ENCODE assay signal across 8 cellular contexts in genomic region chr17:7888184-7888920, GRCh38. TPM values are rescaled to one million over a fixed set of nuclear protein-coding genes. Genes with fewer than 3 reads are reported as not detected.
A peak's percentile ranks its signal among the peaks of the same experiment; 100 is the strongest.
DNase-seq lines count a peak whose midpoint lies in the region; ATAC-seq and TF ChIP-seq lines count a peak whose summit lies in the region.

TSS of gene CHD3 (plus strand) at chr17:7888789. CDS start at chr17:7889001, 212 bp downstream.

- no peak for TF ChIP-seq CTCF in testis (IDR thresholded peaks at IDR 0.05)

- no peaks in the 10 kb centered on the region for H3K9me2 ChIP-seq in Karpas-422 (replicated peaks; ENCODE audit: insufficient read depth, low read length)

- H3K9me3 ChIP-seq in Karpas-422 (ENCODE audit: low read length) (no peaks in the 10 kb centered on the region), muscle layer of colon (ENCODE audit: low read length) (no peaks in the 10 kb centered on the region), testis (no peaks in the 10 kb centered on the region)

- H3K9ac ChIP-seq in Karpas-422 (ENCODE audit: low read length) (peak within 1 kb of the TSS; percentile 97), muscle layer of colon (ENCODE audit: low read length) (peak within 1 kb of the TSS; percentile 30)

- H3K4me1 ChIP-seq in ACC112 (ENCODE audit: control insufficient read depth, insufficient read depth, low read length, unreplicated experiment) = peaks cover 26% of the 10 kb centered on the region
- H3K4me1 ChIP-seq in Karpas-422 (ENCODE audit: low read length) = peaks cover 35% of the 10 kb centered on the region
- peaks cover 40% of the 10 kb centered on the region for H3K4me1 ChIP-seq in muscle layer of colon (ENCODE audit: insufficient read depth, low read length)
- peaks cover 44% of the 10 kb centered on the region for H3K4me1 ChIP-seq in testis

- in situ Hi-C loops in endometrial microvascular endothelial cells (cut with HindIII; ENCODE audit: inconsistent ontology term, low pct_unique_long_range_greater_than_20kb, low sequenced_read_pairs) = no loop called here

- H2AFZ ChIP-seq in ACC112 (ENCODE audit: low read length, unreplicated experiment) (no peak within 1 kb of the TSS), Karpas-422 (ENCODE audit: low read length) (no peak within 1 kb of the TSS)

- WGBS in testis, 2 donors = 10 to 29% methylated on average over 9 to 18 of the region's 18 CpGs

- H4K20me1 ChIP-seq in Karpas-422 (ENCODE audit: insufficient read depth, low read depth, low read length) = peaks cover 31% of the 10 kb centered on the region; the same call in 1 of the 2 replicates

- peak within 1 kb of the TSS; percentile 79 for H3K27ac ChIP-seq in ACC112 (ENCODE audit: low read depth, low read length)
- peak within 1 kb of the TSS; percentile 86 for H3K27ac ChIP-seq in Karpas-422 (ENCODE audit: low read length)
- H3K27ac ChIP-seq in muscle layer of colon (ENCODE audit: low read depth, low read length) = peak within 1 kb of the TSS; percentile 88
- peak within 1 kb of the TSS; percentile 87 to 91 for H3K27ac ChIP-seq in testis

- H3K36me3 ChIP-seq in ACC112 (ENCODE audit: insufficient read depth, low read length) (no peaks in the 10 kb centered on the region), Karpas-422 (ENCODE audit: insufficient read depth, low read length) (peaks cover 28% of the 10 kb centered on the region; the same call in 1 of the 2 replicates), muscle layer of colon (ENCODE audit: insufficient read depth, low read length) (peaks cover 22% of the 10 kb centered on the region), testis (ENCODE audit: low read depth, missing control alignments) (no peaks in the 10 kb centered on the region)

- H3K27me3 ChIP-seq in ACC112 (ENCODE audit: insufficient read depth, low read length) = no peaks in the 10 kb centered on the region
- no peaks in the 10 kb centered on the region for H3K27me3 ChIP-seq in Karpas-422 (ENCODE audit: low read length)
- H3K27me3 ChIP-seq in muscle layer of colon (ENCODE audit: control insufficient read depth in 1 of 2, insufficient read depth in 2 of 2, low read length in 2 of 2) = no peaks in the 10 kb centered on the region
- H3K27me3 ChIP-seq in testis = no peaks in the 10 kb centered on the region

- H3K79me2 ChIP-seq in ACC112 (ENCODE audit: control insufficient read depth, insufficient read depth, low read length, unreplicated experiment) (peaks cover 30% of the 10 kb centered on the region), Karpas-422 (ENCODE audit: low read length) (peaks cover 60% of the 10 kb centered on the region)

- DNase-seq in Karpas-422 (no peak), testis (no peak), GM19238 (ENCODE audit: insufficient read length, low spot score) (no peak)
- DNase-seq in activated CD4-positive, alpha-beta T cell treated with anti-CD3 and anti-CD28 coated beads, Interleukin-2, amount 50 U/mL, for 24 hours (ENCODE audit: low read depth in 1 of 2, low spot score in 1 of 2) = peak; percentile 22 to 44

- H3K4me2 ChIP-seq in Karpas-422 (ENCODE audit: low read depth, low read length, poor library complexity, severe bottlenecking) = peak within 1 kb of the TSS; percentile 99

- intact Hi-C loops in testis (cut with DNase I; ENCODE audit: low total_unique reads) = no loop called here

- no peak for TF ChIP-seq POLR2A in testis (IDR thresholded peaks at IDR 0.05)

- H3K4me3 ChIP-seq in ACC112 (ENCODE audit: low read depth, low read length) (peak within 1 kb of the TSS; percentile 79), Karpas-422 (ENCODE audit: low read length) (peak within 1 kb of the TSS; percentile 91), muscle layer of colon (ENCODE audit: low read depth in 1 of 2, low read length in 2 of 2) (peak within 1 kb of the TSS; percentile 24 to 50), testis (peak within 1 kb of the TSS; percentile 27 to 74)

- ATAC-seq in GM19452 (IDR thresholded peaks at IDR 0.05; ENCODE audit: unreplicated experiment) = no peak

RNA-seq across cellular contexts. Expression of gene CHD3, which starts in this region (rescaled TPM):
- 191 and 346 TPM in 2 replicates for total RNA-seq in Karpas-422 (2014; rRNA removed; shearing (Covaris generic); ENCODE audit: low replicate concordance)
- 46.3 TPM for total RNA-seq in endometrial microvascular endothelial cells (ENCODE audit: inconsistent ontology term)
- total RNA-seq in testis = 100 to 1,000 TPM; 111 to 123 TPM
- polyA plus RNA-seq in testis (ENCODE audit: insufficient read depth, low read depth, low replicate concordance) = 62.3 TPM

Comparison
In these comparisons a context has a peak if more than half of its experiments do, and no peak if none do; other contexts are left out.
1. H3K4me3 ChIP-seq: peak in every context shown above with its lines; median percentile 91 in Karpas-422; 79 in ACC112; 50 in testis; 37 in muscle layer of colon.
2. DNase-seq: peak in activated CD4-positive, alpha-beta T cell treated with anti-CD3 and anti-CD28 coated beads, Interleukin-2, amount 50 U/mL, for 24 hours (2 of 2); none in Karpas-422 (single experiment), testis (single experiment) and GM19238 (single experiment).
3. Peak in every context shown above with its lines, with median percentiles within 50 percentile points of each other: H3K27ac ChIP-seq.